Comparison of ENCODE assay signal across 30 cellular contexts in genomic region chr3:1048558-1048957, GRCh38. TPM values are rescaled to one million over a fixed set of nuclear protein-coding genes. Genes with fewer than 3 reads are reported as not detected.
"Had no signal": no experiment of that assay in that cellular context is flagged by ENCODE, and none has a peak within 500 bp of the region (broad histone marks: within the 10 kb centered on the region; RNA-seq: fewer than 3 reads in every experiment).

No MANE protein-coding gene starts in this region.

- H3K9ac ChIP-seq: neural progenitor cell, parathyroid adenoma had no signal

- H3K27me3 ChIP-seq: neural progenitor cell, ovary, spleen, suprapubic skin, testis, tibial artery, transverse colon, upper lobe of right lung, uterus had no signal

- H3K4me1 ChIP-seq: neural progenitor cell, parathyroid adenoma, psoas muscle, spleen, suprapubic skin, testis, tibial artery, upper lobe of right lung, uterus had no signal

- H3K9me3 ChIP-seq: ovary, psoas muscle, testis, upper lobe of right lung had no signal

- H2AFZ ChIP-seq: neural progenitor cell, parathyroid adenoma had no signal

- DNase-seq: natural killer cell; occipital lobe; ovary; posterior cingulate gyrus; psoas muscle; right cardiac atrium; spleen; stimulated activated CD4-positive, alpha-beta T cell treated with anti-CD3 and anti-CD28 coated beads, Interleukin-12 subunit alpha, Interleukin-12 subunit beta, amount 100 ng/mL, for 4 hours; stimulated activated CD4-positive, alpha-beta T cell treated with anti-CD3 and anti-CD28 coated beads, Interleukin-1b, Interleukin-23, amount 100 ng/mL, for 48 hours; stimulated activated CD4-positive, alpha-beta T cell treated with anti-CD3 and anti-CD28 coated beads, Interleukin-4, amount 100 ng/mL, for 1 hour; stimulated activated CD4-positive, alpha-beta T cell treated with anti-CD3 and anti-CD28 coated beads, Interleukin-4, amount 100 ng/mL, for 4 hours; stimulated activated CD8-positive, alpha-beta memory T cell treated with anti-CD3 and anti-CD28 coated beads, Interleukin-4, amount 100 ng/mL, for 48 hours; stimulated activated naive CD4-positive, alpha-beta T cell; stimulated activated naive CD8-positive, alpha-beta T cell treated with anti-CD3 and anti-CD28 coated beads, Interleukin-15, amount 100 ng/mL, for 72 hours; stimulated activated naive CD8-positive, alpha-beta T cell treated with anti-CD3 and anti-CD28 coated beads, Interleukin-15, Interleukin-2, amounts not matched to agents 100 U/mL and 50 U/mL, for 24 hours; substantia nigra; testis; tibial artery; transverse colon; upper lobe of right lung; uterus had no signal

- H3K36me3 ChIP-seq: neural progenitor cell, ovary, spleen, suprapubic skin, tibial artery, transverse colon, upper lobe of right lung, uterus had no signal

- H3K79me2 ChIP-seq: parathyroid adenoma had no signal

- ATAC-seq: natural killer cell; psoas muscle; right cardiac atrium; sciatic nerve; stimulated activated memory B cell treated with anti-CD40 and anti-IgM and Interleukin-4, amounts not matched to agents 10 μg/mL and 1 μg/mL and 100 μg/mL, for 72 hours; stimulated activated naive CD8-positive, alpha-beta T cell treated with anti-CD3 and anti-CD28 coated beads, Interleukin-15, amount 100 ng/mL, for 72 hours; stimulated activated naive CD8-positive, alpha-beta T cell treated with anti-CD3 and anti-CD28 coated beads, Interleukin-15, Interleukin-2, amounts not matched to agents 100 U/mL and 50 U/mL, for 24 hours; upper lobe of right lung had no signal

- H3K4me3 ChIP-seq: neural progenitor cell, ovary, psoas muscle, skin epidermis, smooth muscle cell, spleen, suprapubic skin, testis, tibial artery, transverse colon, upper lobe of right lung, uterus had no signal

- H3K4me2 ChIP-seq: neural progenitor cell, smooth muscle cell had no signal

- H3K27ac ChIP-seq: neural progenitor cell, ovary, parathyroid adenoma, psoas muscle, skin epidermis, spleen, suprapubic skin, testis, tibial artery, transverse colon, upper lobe of right lung, uterus had no signal

RNA-seq across cellular contexts. Expression of gene CNTN6, which starts 44.3 kb away (rescaled TPM):
- total RNA-seq: natural killer cell, osteoblast, suprapubic skin, transverse colon had no signal
- polyA plus RNA-seq: psoas muscle, thymus had no signal
